Comparison of ENCODE assay signal across 29 cellular contexts in genomic region chr4:109040441-109040840, GRCh38.
DNase-seq lines count a peak whose midpoint lies in the region; ATAC-seq and TF ChIP-seq lines count a peak whose summit lies in the region.
"Had no signal": no experiment of that assay in that cellular context is flagged by ENCODE, and none has a peak within 500 bp of the region (broad histone marks: within the 10 kb centered on the region; RNA-seq: fewer than 3 reads in every experiment).

No MANE protein-coding gene starts in this region.

- H3K9me3 Mint-ChIP-seq in type B pancreatic cell, result peaks cover 4% of the 10 kb centered on the region
- H3K9me3 Mint-ChIP-seq in activated T-helper 2 cell treated with anti-CD3 and anti-CD28 coated beads, Interferon-gamma antibody, Interleukin-2, Interleukin-4, amounts not matched to agents 10 μg/mL and 5 μg/mL and 100 μg/mL, durations not matched to agents 14 hours and 24 hours and 36 hours, result peaks cover 5% of the 10 kb centered on the region
- H3K9me3 Mint-ChIP-seq in activated CD4-positive, alpha-beta T cell treated with anti-CD3 and anti-CD28 coated beads, Interleukin-2, amount 10 ng/mL, durations not matched to agents 7 days and 5 days, result peaks cover 2% of the 10 kb centered on the region

- H3K27ac ChIP-seq in PC-3 (ENCODE audit: low read length), result no peak overlapping the region
- H3K27ac ChIP-seq: A549, coronary artery, esophagus muscularis mucosa, KMS-11, left ventricle myocardium inferior, skin epidermis, stomach, thyroid gland had no signal

- H3K9ac ChIP-seq in PC-3 (ENCODE audit: low read length), result no peak overlapping the region
- H3K9ac ChIP-seq: KMS-11 had no signal

- H3K4me3 Mint-ChIP-seq in type B pancreatic cell, result no peak overlapping the region
- H3K4me3 Mint-ChIP-seq in activated T-helper 2 cell treated with anti-CD3 and anti-CD28 coated beads, Interferon-gamma antibody, Interleukin-2, Interleukin-4, amounts not matched to agents 10 μg/mL and 5 μg/mL and 100 μg/mL, durations not matched to agents 14 hours and 24 hours and 36 hours (ENCODE audit: low read depth), result no peak overlapping the region
- no peak overlapping the region for H3K4me3 Mint-ChIP-seq in activated CD4-positive, alpha-beta T cell treated with anti-CD3 and anti-CD28 coated beads, Interleukin-2, amount 10 ng/mL, durations not matched to agents 7 days and 5 days
- H3K4me3 Mint-ChIP-seq: activated CD8-positive, alpha-beta T cell treated with anti-CD3 and anti-CD28 coated beads, Interleukin-2, amount 10 ng/mL, durations not matched to agents 7 days and 5 days; activated naive CD8-positive, alpha-beta T cell; B cell; T-helper 17 cell had no signal

- TF ChIP-seq CTCF in PC-3 (conservative IDR thresholded peaks at IDR 0.05; ENCODE audit: low read depth, low read length), result no peak
- no peak for TF ChIP-seq CTCF in foreskin fibroblast (IDR thresholded peaks at IDR 0.05; ENCODE audit: low read depth, low read length)
- no peak for TF ChIP-seq CTCF in type B pancreatic cell (conservative IDR thresholded peaks at IDR 0.05)

- H3K27me3 ChIP-seq in PC-3 (ENCODE audit: low read length), result no peaks in the 10 kb centered on the region
- H3K27me3 ChIP-seq: esophagus muscularis mucosa, stomach, thyroid gland had no signal

- no peaks in the 10 kb centered on the region for H3K4me1 Mint-ChIP-seq in type B pancreatic cell (ENCODE audit: unreplicated experiment)
- H3K4me1 Mint-ChIP-seq in activated T-helper 2 cell treated with anti-CD3 and anti-CD28 coated beads, Interferon-gamma antibody, Interleukin-2, Interleukin-4, amounts not matched to agents 10 μg/mL and 5 μg/mL and 100 μg/mL, durations not matched to agents 14 hours and 24 hours and 36 hours (ENCODE audit: low read depth), result peaks cover 2% of the 10 kb centered on the region
- no peaks in the 10 kb centered on the region for H3K4me1 Mint-ChIP-seq in activated CD4-positive, alpha-beta T cell treated with anti-CD3 and anti-CD28 coated beads, Interleukin-2, amount 10 ng/mL, durations not matched to agents 7 days and 5 days
- H3K4me1 Mint-ChIP-seq: B cell, T-helper 17 cell had no signal

- POLR2A ChIA-PET in PC-3 (lab: Charles Lee; ENCODE audit: unreplicated experiment), result no interaction called here
- POLR2A ChIA-PET in activated CD4-positive, alpha-beta T cell treated with anti-CD3 and anti-CD28 coated beads, Interleukin-2, amount 10 ng/mL, durations not matched to agents 7 days and 5 days (lab: Charles Lee), result no interaction called here

- ATAC-seq in PC-3, result no peak
- ATAC-seq: A549; activated CD8-positive, alpha-beta T cell treated with anti-CD3 and anti-CD28 coated beads, Interleukin-2, amount 10 ng/mL, durations not matched to agents 7 days and 5 days; T-helper 17 cell had no signal

- no peaks in the 10 kb centered on the region for H3K9me3 ChIP-seq in PC-3 (ENCODE audit: low read length)
- H3K9me3 ChIP-seq: A549, esophagus muscularis mucosa, HAP-1, left ventricle myocardium inferior had no signal

- no peaks in the 10 kb centered on the region for H3K36me3 Mint-ChIP-seq in type B pancreatic cell
- H3K36me3 Mint-ChIP-seq in activated T-helper 2 cell treated with anti-CD3 and anti-CD28 coated beads, Interferon-gamma antibody, Interleukin-2, Interleukin-4, amounts not matched to agents 10 μg/mL and 5 μg/mL and 100 μg/mL, durations not matched to agents 14 hours and 24 hours and 36 hours (ENCODE audit: low read depth), result no peaks in the 10 kb centered on the region
- H3K36me3 Mint-ChIP-seq in activated CD4-positive, alpha-beta T cell treated with anti-CD3 and anti-CD28 coated beads, Interleukin-2, amount 10 ng/mL, durations not matched to agents 7 days and 5 days (ENCODE audit: low read depth), result no peaks in the 10 kb centered on the region
- H3K36me3 Mint-ChIP-seq: activated naive CD8-positive, alpha-beta T cell had no signal

- peak; percentile 68 for DNase-seq in A172 (ENCODE audit: low spot score)
- peak; percentile 20 for DNase-seq in HCEC 1CT
- DNase-seq in PC-3, result peak; percentile 4
- DNase-seq in foreskin fibroblast, result peak; percentile 23 to 55
- DNase-seq in NAMALWA (ENCODE audit: low spot score), result no peak
- no peak for DNase-seq in type B pancreatic cell (ENCODE audit: extremely low spot score, unreplicated experiment)
- DNase-seq in activated T-helper 2 cell treated with anti-CD3 and anti-CD28 coated beads, Interferon-gamma antibody, Interleukin-2, Interleukin-4, amounts not matched to agents 10 μg/mL and 5 μg/mL and 100 μg/mL, durations not matched to agents 14 hours and 24 hours and 36 hours (ENCODE audit: low spot score), result no peak
- DNase-seq in activated CD4-positive, alpha-beta T cell treated with anti-CD3 and anti-CD28 coated beads, Interleukin-2, amount 10 ng/mL, durations not matched to agents 7 days and 5 days, result no peak
- DNase-seq: activated CD4-positive, alpha-beta T cell treated with anti-CD3 and anti-CD28 coated beads for 1 hour; activated CD8-positive, alpha-beta T cell treated with anti-CD3 and anti-CD28 coated beads, Interleukin-2, amount 10 ng/mL, durations not matched to agents 7 days and 5 days; anterior cingulate cortex; DMS53; GF-D8; left ventricle myocardium inferior; NCI-H1092 treated with DMSO at 0.1 percent for 48 hours; NCI-H187; NCI-H2171 treated with DMSO at 0.1 percent for 48 hours; NCI-H524; stomach; T-helper 17 cell; thyroid gland had no signal

- H3K27ac Mint-ChIP-seq in type B pancreatic cell, result no peak overlapping the region
- no peak overlapping the region for H3K27ac Mint-ChIP-seq in activated T-helper 2 cell treated with anti-CD3 and anti-CD28 coated beads, Interferon-gamma antibody, Interleukin-2, Interleukin-4, amounts not matched to agents 10 μg/mL and 5 μg/mL and 100 μg/mL, durations not matched to agents 14 hours and 24 hours and 36 hours
- H3K27ac Mint-ChIP-seq in activated CD4-positive, alpha-beta T cell treated with anti-CD3 and anti-CD28 coated beads, Interleukin-2, amount 10 ng/mL, durations not matched to agents 7 days and 5 days, result no peak overlapping the region
- H3K27ac Mint-ChIP-seq: activated CD8-positive, alpha-beta T cell treated with anti-CD3 and anti-CD28 coated beads, Interleukin-2, amount 10 ng/mL, durations not matched to agents 7 days and 5 days; activated naive CD8-positive, alpha-beta T cell; B cell; T-helper 17 cell had no signal

- peaks cover 14% of the 10 kb centered on the region for H3K27me3 Mint-ChIP-seq in type B pancreatic cell
- peaks cover 10% of the 10 kb centered on the region for H3K27me3 Mint-ChIP-seq in activated T-helper 2 cell treated with anti-CD3 and anti-CD28 coated beads, Interferon-gamma antibody, Interleukin-2, Interleukin-4, amounts not matched to agents 10 μg/mL and 5 μg/mL and 100 μg/mL, durations not matched to agents 14 hours and 24 hours and 36 hours (ENCODE audit: low read depth)
- H3K27me3 Mint-ChIP-seq in activated CD4-positive, alpha-beta T cell treated with anti-CD3 and anti-CD28 coated beads, Interleukin-2, amount 10 ng/mL, durations not matched to agents 7 days and 5 days, result peaks cover 14% of the 10 kb centered on the region
- H3K27me3 Mint-ChIP-seq: B cell had no signal

- CTCF ChIA-PET in PC-3 (lab: Charles Lee), result no interaction called here
- CTCF ChIA-PET in activated CD4-positive, alpha-beta T cell treated with anti-CD3 and anti-CD28 coated beads, Interleukin-2, amount 10 ng/mL, durations not matched to agents 7 days and 5 days (lab: Charles Lee), result no interaction called here

- H2AFZ ChIP-seq in PC-3 (ENCODE audit: low read length), result no peak overlapping the region

- no peaks in the 10 kb centered on the region for H3K36me3 ChIP-seq in PC-3 (ENCODE audit: low read depth, low read length)
- H3K36me3 ChIP-seq: esophagus muscularis mucosa, HAP-1, left ventricle myocardium inferior, stomach, thyroid gland had no signal

- H3K9me2 ChIP-seq in PC-3 (replicated peaks; ENCODE audit: low read length), result no peaks in the 10 kb centered on the region

- no peak overlapping the region for H3K4me2 ChIP-seq in PC-3 (ENCODE audit: low read length)
- H3K4me2 ChIP-seq: A549, KMS-11 had no signal

- H3K4me3 ChIP-seq in PC-3 (ENCODE audit: low read length) (no peak overlapping the region), foreskin fibroblast (ENCODE audit: low read depth in 1 of 2, low read length in 2 of 2) (no peak overlapping the region)
- H3K4me3 ChIP-seq: A549, coronary artery, esophagus muscularis mucosa, HAP-1, left ventricle myocardium inferior, skin epidermis, stomach, thyroid gland had no signal

- no peaks in the 10 kb centered on the region for H3K79me2 ChIP-seq in PC-3 (ENCODE audit: low read length)

- no peaks in the 10 kb centered on the region for H3F3A ChIP-seq in PC-3 (ENCODE audit: low read length, unreplicated experiment)

- H4K20me1 ChIP-seq in PC-3 (ENCODE audit: low read length), result no peaks in the 10 kb centered on the region

- intact Hi-C loops in PC-3 (cut with micrococcal nuclease), result no loop called here
- intact Hi-C loops in activated T-helper 2 cell treated with anti-CD3 and anti-CD28 coated beads, Interferon-gamma antibody, Interleukin-2, Interleukin-4, amounts not matched to agents 10 μg/mL and 5 μg/mL and 100 μg/mL, durations not matched to agents 14 hours and 24 hours and 36 hours (cut with micrococcal nuclease), result no loop called here

- H3K4me1 ChIP-seq in PC-3 (ENCODE audit: insufficient read depth, low read length), result no peaks in the 10 kb centered on the region
- H3K4me1 ChIP-seq: A549, esophagus muscularis mucosa, HAP-1, left ventricle myocardium inferior, stomach, thyroid gland had no signal

- no TSS peak for BruUV-seq in PC-3 (replicated peaks; lab: Mats Ljungman, UMichigan)

Comparison
In these comparisons a context has a peak if more than half of its experiments do, and no peak if none do; other contexts are left out.
1. DNase-seq: peak in A172 (single experiment), HCEC 1CT (single experiment), PC-3 (single experiment) and foreskin fibroblast (2 of 2); none in NAMALWA (single experiment), type B pancreatic cell (single experiment), activated T-helper 2 cell treated with anti-CD3 and anti-CD28 coated beads, Interferon-gamma antibody, Interleukin-2, Interleukin-4, amounts not matched to agents 10 μg/mL and 5 μg/mL and 100 μg/mL, durations not matched to agents 14 hours and 24 hours and 36 hours (single experiment) and activated CD4-positive, alpha-beta T cell treated with anti-CD3 and anti-CD28 coated beads, Interleukin-2, amount 10 ng/mL, durations not matched to agents 7 days and 5 days (single experiment).